In genomic region chr1:89826594-89826993, GRCh38 we compare ENCODE assay signal across 15 cellular contexts. TPM values are rescaled to one million over a fixed set of nuclear protein-coding genes. Genes with fewer than 3 reads are reported as not detected.
A peak's percentile ranks its signal among the peaks of the same experiment; 100 is the strongest.
DNase-seq lines count a peak whose midpoint lies in the region; ATAC-seq and TF ChIP-seq lines count a peak whose summit lies in the region.
"Had no signal": no experiment of that assay in that cellular context is flagged by ENCODE, and none has a peak within 500 bp of the region (broad histone marks: within the 10 kb centered on the region; RNA-seq: fewer than 3 reads in every experiment).

No MANE protein-coding gene starts in this region.

- H4K20me1 ChIP-seq in PC-9 (ENCODE audit: insufficient read depth): no peaks in the 10 kb centered on the region

- H3K9me3 ChIP-seq in breast epithelium: no peaks in the 10 kb centered on the region
- H3K9me3 ChIP-seq in PC-9 (ENCODE audit: insufficient read depth, low read depth): 0 out of 2 replicates have a peak, but pooled peaks cover 5% of the 10 kb centered on the region

- H3K9me2 ChIP-seq in PC-9 (ENCODE audit: insufficient read depth): no peaks in the 10 kb centered on the region

- POLR2A ChIA-PET in MCF 10A (lab: Yijun Ruan, JAX) (interaction anchor here (0.6 to 4.8 kb wide), 10 partner anchors 13 to 625 kb away, joined by 3 to 24 read pairs (median 3); no protein-coding TSS in a partner anchor), PC-9 (lab: Charles Lee; ENCODE audit: unreplicated experiment) (no interaction called here)

- BruUV-seq in MCF 10A (replicated peaks; lab: Mats Ljungman, UMichigan): no TSS peak
- no TSS peak for BruUV-seq in PC-9 (replicated peaks; lab: Mats Ljungman, UMichigan)

- peaks cover 93% of the 10 kb centered on the region for H3K79me2 ChIP-seq in PC-9 (ENCODE audit: low read depth)

- no peaks in the 10 kb centered on the region for H3K36me3 ChIP-seq in breast epithelium
- peaks cover 51% of the 10 kb centered on the region for H3K36me3 ChIP-seq in PC-9 (ENCODE audit: low read depth)

- TF ChIP-seq CTCF in MCF 10A (IDR thresholded peaks at IDR 0.05; ENCODE audit: unreplicated experiment): no peak
- TF ChIP-seq CTCF in breast epithelium (IDR thresholded peaks at IDR 0.05): no peak
- TF ChIP-seq CTCF in PC-9 (conservative IDR thresholded peaks at IDR 0.05): no peak
- no peak for TF ChIP-seq CTCF in epithelial cell of esophagus (IDR thresholded peaks at IDR 0.05; ENCODE audit: insufficient read depth, low read depth, low read length, missing control alignments)
- no peak for TF ChIP-seq CTCF in endothelial cell (IDR thresholded peaks at IDR 0.05; ENCODE audit: unreplicated experiment)

- intact Hi-C loops in MCF 10A (cut with micrococcal nuclease) (no loop called here), breast epithelium (cut with DNase I; ENCODE audit: low total_unique reads) (no loop called here), PC-9 (cut with micrococcal nuclease; ENCODE audit: unreplicated experiment) (loop anchor here (2.0 kb wide), 1 partner anchor 18 kb away; no protein-coding TSS in a partner anchor)

- H3K36me3 Mint-ChIP-seq in MCF 10A (ENCODE audit: insufficient read depth, unreplicated experiment) (peaks cover 7% of the 10 kb centered on the region), endothelial cell (ENCODE audit: low read depth, unreplicated experiment) (no peaks in the 10 kb centered on the region)

- H3K27ac ChIP-seq in breast epithelium (no peak overlapping the region), PC-9 (peak overlapping the region; percentile 40)
- H3K27ac ChIP-seq: BLaER1 treated with 17β-estradiol and CSF1 and Interleukin-3, amounts not matched to agents 10 nM and 100 nM had no signal

- peak overlapping the region; percentile 35 for H3K4me2 ChIP-seq in PC-9

- CTCF ChIA-PET in MCF 10A (lab: Yijun Ruan, JAX): interaction anchor here (0.7 to 9.4 kb wide), 2 partner anchors 16 to 18 kb away, joined by 3 to 48 read pairs; no protein-coding TSS in a partner anchor
- CTCF ChIA-PET in PC-9 (lab: Charles Lee): interaction anchor here (0.7 to 1.0 kb wide), 2 partner anchors 17 to 1192 kb away, joined by 3 to 5 read pairs; no protein-coding TSS in a partner anchor

- H3K27me3 ChIP-seq in breast epithelium (no peaks in the 10 kb centered on the region), PC-9 (ENCODE audit: insufficient read depth, low read depth) (no peaks in the 10 kb centered on the region)
- H3K27me3 ChIP-seq: BLaER1 treated with 17β-estradiol and CSF1 and Interleukin-3, amounts not matched to agents 10 nM and 100 nM had no signal

- ATAC-seq in GM21381 (IDR thresholded peaks at IDR 0.05; ENCODE audit: unreplicated experiment): no peak
- no peak for ATAC-seq in GM18502 (IDR thresholded peaks at IDR 0.05; ENCODE audit: poor library complexity, unreplicated experiment)
- ATAC-seq: HCT116, K562 had no signal

- peak; percentile 69 for DNase-seq in MCF 10A (ENCODE audit: unreplicated experiment)
- DNase-seq in breast epithelium (ENCODE audit: low spot score in 2 of 2): no peak
- peak in 1 of 2 experiments; percentile 96 for DNase-seq in PC-9
- DNase-seq in epithelial cell of esophagus (ENCODE audit: low read depth): peak; percentile 85
- DNase-seq in renal cortical epithelial cell (ENCODE audit: low read depth): peak; percentile 90
- no peak for DNase-seq in endothelial cell (ENCODE audit: low spot score)
- DNase-seq: NCI-H1417 treated with DMSO at 0.1 percent for 48 hours, NCI-H2029, NCI-H2171 treated with DMSO at 0.1 percent for 48 hours, NCI-H510A had no signal

- no peak overlapping the region for H2AFZ ChIP-seq in PC-9

- H3K4me1 Mint-ChIP-seq in MCF 10A (ENCODE audit: insufficient read depth, unreplicated experiment) (peaks cover 32% of the 10 kb centered on the region), endothelial cell (ENCODE audit: unreplicated experiment) (peaks cover 15% of the 10 kb centered on the region)

- H3K27me3 Mint-ChIP-seq in MCF 10A (ENCODE audit: insufficient read depth, unreplicated experiment) (no peaks in the 10 kb centered on the region), endothelial cell (ENCODE audit: unreplicated experiment) (peaks cover 6% of the 10 kb centered on the region)

- H3K4me1 ChIP-seq in breast epithelium (no peaks in the 10 kb centered on the region), PC-9 (replicated peaks; ENCODE audit: insufficient read depth) (peaks cover 53% of the 10 kb centered on the region)

- H3K4me3 Mint-ChIP-seq in MCF 10A (ENCODE audit: unreplicated experiment) (no peak overlapping the region), endothelial cell (ENCODE audit: unreplicated experiment) (no peak overlapping the region)

- H3K9me3 Mint-ChIP-seq in MCF 10A (ENCODE audit: unreplicated experiment): no peaks in the 10 kb centered on the region
- no peaks in the 10 kb centered on the region for H3K9me3 Mint-ChIP-seq in endothelial cell (ENCODE audit: unreplicated experiment)

- H3K4me3 ChIP-seq in breast epithelium (no peak overlapping the region), PC-9 (no peak overlapping the region; the same call in 1 of the 2 replicates), epithelial cell of esophagus (ENCODE audit: low read length) (no peak overlapping the region)
- H3K4me3 ChIP-seq: BLaER1 treated with 17β-estradiol and CSF1 and Interleukin-3, amounts not matched to agents 10 nM and 100 nM; K562 had no signal

- TF ChIP-seq POLR2A in breast epithelium (IDR thresholded peaks at IDR 0.05): no peak

- no peak overlapping the region for H3K27ac Mint-ChIP-seq in MCF 10A (ENCODE audit: low read depth, unreplicated experiment)
- H3K27ac Mint-ChIP-seq in endothelial cell (ENCODE audit: unreplicated experiment): no peak overlapping the region

- H3F3A ChIP-seq in PC-9 (ENCODE audit: insufficient read depth, low read depth): peaks cover 23% of the 10 kb centered on the region

RNA-seq across cellular contexts. Expression of gene LRRC8D, which starts 5.8 kb away (rescaled TPM):
- 42.0 and 43.7 TPM in 2 replicates for total RNA-seq in MCF 10A (2022)
- 10 to 100 TPM in 2 of 3 donors, 1 to 10 TPM in 1; 9.2 to 22.8 (median 11.7) TPM for total RNA-seq in breast epithelium
- total RNA-seq in PC-9 (2021): 71.9 and 75.9 TPM in 2 replicates
- total RNA-seq in renal cortical epithelial cell: 28.7 and 43.8 TPM in 2 replicates
- 33.9 TPM for total RNA-seq in endothelial cell (ENCODE audit: unreplicated experiment)

Comparison
In these comparisons a context has a peak if more than half of its experiments do, and no peak if none do; other contexts are left out.
1. DNase-seq: peak in MCF 10A (single experiment), epithelial cell of esophagus (single experiment) and renal cortical epithelial cell (single experiment); none in breast epithelium (0 of 2) and endothelial cell (single experiment).